In the genomic region with DNA sequence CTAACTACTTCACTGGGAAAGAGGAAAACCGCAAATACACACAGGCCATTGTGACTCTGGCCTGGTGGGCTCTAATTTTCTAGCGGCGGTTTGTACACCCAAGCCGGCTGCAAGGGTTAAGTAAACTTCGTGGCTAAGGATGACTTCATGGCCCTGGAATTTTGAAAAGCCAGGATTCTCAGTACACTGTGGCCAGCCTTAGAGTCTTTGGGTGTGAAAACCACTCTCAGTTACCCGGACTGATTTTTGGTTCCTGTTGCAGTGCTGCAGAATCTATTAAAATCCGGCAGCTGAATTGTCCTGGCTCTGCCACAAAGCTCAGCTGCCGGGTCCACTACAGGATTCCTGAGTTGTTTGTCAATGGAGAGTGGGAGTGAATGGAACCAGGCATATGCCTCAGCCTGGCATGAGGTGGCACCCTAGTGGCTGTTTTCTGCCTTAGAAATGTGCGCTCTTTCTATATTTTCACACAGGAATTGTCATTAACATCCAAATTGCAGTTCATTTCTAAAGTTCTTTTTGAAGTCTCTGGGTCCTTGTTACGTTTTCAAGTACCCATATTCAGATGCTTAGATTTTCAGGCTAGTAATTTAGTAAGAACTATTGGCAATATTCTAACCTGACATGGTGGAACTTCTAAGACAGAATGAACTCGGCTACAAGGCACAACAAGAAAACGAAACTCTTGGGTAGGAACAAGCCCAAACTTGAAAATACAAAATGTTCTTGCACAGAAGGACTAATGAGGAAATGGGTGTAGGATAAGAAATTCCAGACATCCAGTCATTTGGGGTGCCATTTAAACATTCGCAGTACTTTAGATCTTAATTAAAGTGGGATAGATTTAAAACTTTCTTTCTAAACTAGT, we compare ENCODE assay signal across 8 cellular contexts.
DNase-seq lines count a peak whose midpoint lies in the region; ATAC-seq and TF ChIP-seq lines count a peak whose summit lies in the region.

No MANE protein-coding gene starts in this region.

- POLR2A ChIA-PET in Panc1 (lab: Charles Lee): interaction anchor here (0.6 kb wide), 2 partner anchors 252 to 1162 kb away, joined by 3 read pairs; no protein-coding TSS in a partner anchor

- DNase-seq in CD14-positive monocyte (ENCODE audit: low spot score) (no peak), Panc1 (ENCODE audit: low read depth, low spot score) (no peak), epidermal melanocyte (ENCODE audit: insufficient read length, low spot score) (peak; percentile 77), mesothelial cell of epicardium (ENCODE audit: low spot score in 2 of 2, unreplicated experiment in 2 of 2) (peak in 1 of 2 experiments; percentile 45), ureter (ENCODE audit: low spot score) (peak; percentile 74)
- no peak for DNase-seq in activated CD8-positive, alpha-beta memory T cell treated with anti-CD3 and anti-CD28 coated beads for 24 hours
- no peak for DNase-seq in activated naive CD8-positive, alpha-beta T cell treated with anti-CD3 and anti-CD28 coated beads, Interleukin-2, amount 50 U/mL, for 24 hours

- H3K4me3 ChIP-seq in HUES64 (ENCODE audit: low read length) (no peak overlapping the region), Panc1 (ENCODE audit: low read depth in 2 of 2, low read length in 2 of 2) (peak overlapping the region in 1 of 2 experiments; percentile 26; a peak in 1 of 4 replicates)

- peaks cover 27% of the 10 kb centered on the region for H3K4me1 ChIP-seq in HUES64 (ENCODE audit: insufficient read depth, low read length)
- peaks cover 19% of the 10 kb centered on the region for H3K4me1 ChIP-seq in Panc1 (ENCODE audit: control insufficient read depth, insufficient read depth, low read length)

- H3K9me3 Mint-ChIP-seq in CD14-positive monocyte (no peaks in the 10 kb centered on the region), mesothelial cell of epicardium (no peaks in the 10 kb centered on the region)
- H3K9me3 Mint-ChIP-seq in activated naive CD8-positive, alpha-beta T cell treated with anti-CD3 and anti-CD28 coated beads, Interleukin-2, amount 50 U/mL, for 24 hours: no peaks in the 10 kb centered on the region

- intact Hi-C loops in CD14-positive monocyte (cut with micrococcal nuclease) (no loop called here), Panc1 (cut with micrococcal nuclease; ENCODE audit: unreplicated experiment) (loop anchor here (5.0 to 10.0 kb wide), 3 partner anchors 119 to 281 kb away; partner anchors contain the start of gene NFIA)

- H3K27ac Mint-ChIP-seq in CD14-positive monocyte (peak overlapping the region in 1 of 7 donors; percentile 72), mesothelial cell of epicardium (peak overlapping the region; percentile 98)
- H3K27ac Mint-ChIP-seq in activated naive CD8-positive, alpha-beta T cell treated with anti-CD3 and anti-CD28 coated beads, Interleukin-2, amount 50 U/mL, for 24 hours: no peak overlapping the region

- H3K36me3 ChIP-seq in HUES64 (ENCODE audit: insufficient read depth, low read length) (no peaks in the 10 kb centered on the region), Panc1 (ENCODE audit: control insufficient read depth, insufficient read depth, low read length) (no peaks in the 10 kb centered on the region)

- ATAC-seq in Panc1: peak; percentile 99
- no peak for ATAC-seq in activated naive CD8-positive, alpha-beta T cell treated with anti-CD3 and anti-CD28 coated beads, Interleukin-2, amount 50 U/mL, for 24 hours

- H3K4me1 Mint-ChIP-seq in CD14-positive monocyte (peaks cover 37% of the 10 kb centered on the region), mesothelial cell of epicardium (peaks cover 52% of the 10 kb centered on the region)
- H3K4me1 Mint-ChIP-seq in activated naive CD8-positive, alpha-beta T cell treated with anti-CD3 and anti-CD28 coated beads, Interleukin-2, amount 50 U/mL, for 24 hours: peaks cover under 1% of the 10 kb centered on the region

- in situ Hi-C loops in Panc1 (cut with HindIII; ENCODE audit: low pct_unique_long_range_greater_than_20kb, low sequenced_read_pairs): no loop called here

- 40% methylated on average over 13 of the region's 13 CpGs for WGBS in HUES64

- no TSS peak for BruUV-seq in Panc1 (replicated peaks; lab: Mats Ljungman, UMichigan)

- TF ChIP-seq CTCF in CD14-positive monocyte (IDR thresholded peaks at IDR 0.05) (peak; percentile 19), Panc1 (IDR thresholded peaks at IDR 0.05) (peak; percentile 89), mesothelial cell of epicardium (IDR thresholded peaks at IDR 0.05; ENCODE audit: unreplicated experiment) (peak; percentile 47)

- CTCF ChIA-PET in Panc1 (lab: Charles Lee): interaction anchor here (1.4 kb wide), 1 partner anchor 288 kb away, joined by 9 read pairs; no protein-coding TSS in a partner anchor

- H3K27ac ChIP-seq in HUES64 (ENCODE audit: low read depth, low read length): peak overlapping the region; percentile 33
- peak overlapping the region; percentile 72 for H3K27ac ChIP-seq in Panc1 (ENCODE audit: low read length)

- peaks cover 0 to 2% (median 2%) of the 10 kb centered on the region in 3 donors for H3K27me3 Mint-ChIP-seq in CD14-positive monocyte (ENCODE audit: low read depth in 3 of 3)
- H3K27me3 Mint-ChIP-seq in mesothelial cell of epicardium (ENCODE audit: low read depth): no peaks in the 10 kb centered on the region
- peaks cover 4% of the 10 kb centered on the region for H3K27me3 Mint-ChIP-seq in activated naive CD8-positive, alpha-beta T cell treated with anti-CD3 and anti-CD28 coated beads, Interleukin-2, amount 50 U/mL, for 24 hours

- H3K9me3 ChIP-seq in HUES64 (ENCODE audit: insufficient read depth, low read depth, low read length) (no peaks in the 10 kb centered on the region), Panc1 (ENCODE audit: control insufficient read depth, insufficient read depth, low read depth, low read length) (no peaks in the 10 kb centered on the region)

- peak overlapping the region; percentile 48 to 77 for H3K4me3 Mint-ChIP-seq in CD14-positive monocyte
- H3K4me3 Mint-ChIP-seq in mesothelial cell of epicardium: peak overlapping the region; percentile 31
- H3K4me3 Mint-ChIP-seq in activated naive CD8-positive, alpha-beta T cell treated with anti-CD3 and anti-CD28 coated beads, Interleukin-2, amount 50 U/mL, for 24 hours: no peak overlapping the region

- H3K36me3 Mint-ChIP-seq in CD14-positive monocyte (peaks cover 0 to 6% of the 10 kb centered on the region in 2 donors), mesothelial cell of epicardium (peaks cover 11% of the 10 kb centered on the region)
- no peaks in the 10 kb centered on the region for H3K36me3 Mint-ChIP-seq in activated naive CD8-positive, alpha-beta T cell treated with anti-CD3 and anti-CD28 coated beads, Interleukin-2, amount 50 U/mL, for 24 hours (ENCODE audit: low read depth)

- H3K27me3 ChIP-seq in HUES64 (ENCODE audit: insufficient read depth, low read length) (no peaks in the 10 kb centered on the region), Panc1 (ENCODE audit: control insufficient read depth, insufficient read depth, low read length) (no peaks in the 10 kb centered on the region)

- peak overlapping the region; percentile 16; the same call in 1 of the 2 replicates for H3K9ac ChIP-seq in HUES64 (ENCODE audit: low read depth, low read length)

Comparison
In these comparisons a context has a peak if more than half of its experiments do, and no peak if none do; other contexts are left out.
1. DNase-seq: peak in epidermal melanocyte (single experiment) and ureter (single experiment); none in CD14-positive monocyte (single experiment), Panc1 (single experiment), activated CD8-positive, alpha-beta memory T cell treated with anti-CD3 and anti-CD28 coated beads for 24 hours (single experiment) and activated naive CD8-positive, alpha-beta T cell treated with anti-CD3 and anti-CD28 coated beads, Interleukin-2, amount 50 U/mL, for 24 hours (single experiment).
2. CTCF ChIP-seq: peak in every context shown above with its lines; median percentile 89 in Panc1; 47 in mesothelial cell of epicardium; 19 in CD14-positive monocyte.